Comparison of ENCODE assay signal across 10 cellular contexts in genomic region chr22:19522881-19523239, GRCh38. TPM values are rescaled to one million over a fixed set of nuclear protein-coding genes. Genes with fewer than 3 reads are reported as not detected.
DNase-seq lines count a peak whose midpoint lies in the region; ATAC-seq, FAIRE-seq and TF ChIP-seq lines count a peak whose summit lies in the region.
"Had no signal": no experiment of that assay in that cellular context is flagged by ENCODE, and none has a peak within 500 bp of the region (broad histone marks: within the 10 kb centered on the region; RNA-seq: fewer than 3 reads in every experiment).

No MANE protein-coding gene starts in this region.

- H3K9me3 ChIP-seq in HUES64 (ENCODE audit: insufficient read depth, low read depth, low read length), result no peaks in the 10 kb centered on the region
- no peaks in the 10 kb centered on the region for H3K9me3 ChIP-seq in endothelial cell of umbilical vein (replicated peaks; ENCODE audit: control insufficient read depth, insufficient read depth, low read length)
- no peaks in the 10 kb centered on the region for H3K9me3 ChIP-seq in osteoblast (ENCODE audit: low read depth, low read length)

- H3K36me3 ChIP-seq in HUES64 (ENCODE audit: insufficient read depth, low read length) (peaks cover 2% of the 10 kb centered on the region; the same call in 1 of the 2 replicates), endothelial cell of umbilical vein (ENCODE audit: control insufficient read depth in 2 of 2, extremely low read depth in 1 of 2, insufficient read depth in 2 of 2, low read length in 2 of 2) (peaks cover 0 to 2% of the 10 kb centered on the region in 2 experiments), osteoblast (ENCODE audit: insufficient read depth, low read length) (no peaks in the 10 kb centered on the region)

- no peak for TF ChIP-seq CTCF in endothelial cell of umbilical vein (IDR thresholded peaks at IDR 0.05; ENCODE audit: extremely low read depth in 1 of 2, insufficient read depth in 1 of 2, low read depth in 1 of 2, low read length in 2 of 2)
- TF ChIP-seq CTCF in osteoblast (IDR thresholded peaks at IDR 0.05; ENCODE audit: extremely low read depth, low read depth, low read length), result no peak

- H3K27me3 ChIP-seq in HUES64 (ENCODE audit: insufficient read depth, low read length) (peaks cover 57% of the 10 kb centered on the region), endothelial cell of umbilical vein (ENCODE audit: control insufficient read depth in 2 of 2, insufficient read depth in 2 of 2, low read length in 2 of 2) (no peaks in the 10 kb centered on the region), osteoblast (ENCODE audit: insufficient read depth, low read length) (peaks cover 23% of the 10 kb centered on the region)

- peaks cover 28% of the 10 kb centered on the region for H3K79me2 ChIP-seq in endothelial cell of umbilical vein (ENCODE audit: control insufficient read depth, insufficient read depth, low read length)
- no peaks in the 10 kb centered on the region for H3K79me2 ChIP-seq in osteoblast (ENCODE audit: insufficient read depth, low read length)

- POLR2A ChIA-PET in endothelial cell of umbilical vein (lab: Charles Lee), result interaction anchor here (2.0 kb wide), 1 partner anchor 85 kb away, joined by 7 read pairs; no protein-coding TSS in a partner anchor

- H3K27ac ChIP-seq in HUES64 (ENCODE audit: low read depth, low read length) (no peak overlapping the region), endothelial cell of umbilical vein (ENCODE audit: insufficient read depth, low read depth, low read length) (no peak overlapping the region), osteoblast (ENCODE audit: low read depth, low read length) (no peak overlapping the region)

- H3K4me3 ChIP-seq in HUES64 (ENCODE audit: low read length) (peak overlapping the region; percentile 58), endothelial cell of umbilical vein (replicated peaks in 1 of 3; ENCODE audit: insufficient read depth in 1 of 3, low read depth in 1 of 3, low read length in 3 of 3) (peak overlapping the region; percentile 53 to 75 (median 61)), osteoblast (ENCODE audit: insufficient read depth, low read length) (peak overlapping the region; percentile 47)

- WGBS in HUES64, result 32% methylated on average over 9 of the region's 9 CpGs

- no peaks in the 10 kb centered on the region for H3K9me1 ChIP-seq in endothelial cell of umbilical vein (replicated peaks; ENCODE audit: control insufficient read depth, extremely low read depth, insufficient read depth, low read length)

- 0 out of 2 replicates have a peak, but pooled peaks cover 4% of the 10 kb centered on the region for H3K4me1 ChIP-seq in HUES64 (ENCODE audit: insufficient read depth, low read length)
- H3K4me1 ChIP-seq in endothelial cell of umbilical vein (ENCODE audit: control insufficient read depth, extremely low read depth, insufficient read depth, low read length), result peaks cover 43% of the 10 kb centered on the region
- peaks cover 2% of the 10 kb centered on the region for H3K4me1 ChIP-seq in osteoblast (ENCODE audit: insufficient read depth, low read length)

- H2AFZ ChIP-seq in endothelial cell of umbilical vein (ENCODE audit: low read depth, low read length) (peak overlapping the region; percentile 48), osteoblast (ENCODE audit: low read length) (peak overlapping the region; percentile 41)

- H3K9ac ChIP-seq in HUES64 (ENCODE audit: low read depth, low read length), result 0 out of 2 replicates have a peak overlapping the region, but pooled peaks have one; percentile 33
- H3K9ac ChIP-seq in endothelial cell of umbilical vein (replicated peaks; ENCODE audit: extremely low read depth, insufficient read depth, low read length), result peak overlapping the region; percentile 24

- BruUV-seq in endothelial cell of umbilical vein (replicated peaks; lab: Mats Ljungman, UMichigan), result no TSS peak

- no peak for ATAC-seq in HG03135 (IDR thresholded peaks at IDR 0.05; ENCODE audit: unreplicated experiment)

- peak; percentile 43 for FAIRE-seq in endothelial cell of umbilical vein (lab: Jason Lieb, UNC)

- CTCF ChIA-PET in endothelial cell of umbilical vein (lab: Charles Lee), result interaction anchor here (1.5 to 4.6 kb wide), 7 partner anchors 10 to 107 kb away, joined by 3 to 50 read pairs (median 12); no protein-coding TSS in a partner anchor

- no peaks in the 10 kb centered on the region for H4K20me1 ChIP-seq in endothelial cell of umbilical vein (replicated peaks; ENCODE audit: control insufficient read depth, extremely low read depth, insufficient read depth, low read length)
- no peaks in the 10 kb centered on the region for H4K20me1 ChIP-seq in osteoblast (ENCODE audit: insufficient read depth, low read length)

- H3K4me2 ChIP-seq in endothelial cell of umbilical vein (ENCODE audit: insufficient read depth, low read length) (peak overlapping the region; percentile 45), osteoblast (ENCODE audit: insufficient read depth, low read length) (peak overlapping the region; percentile 69)

- intact Hi-C loops in endothelial cell of umbilical vein (cut with micrococcal nuclease), result loop anchor here (1.0 kb wide), 1 partner anchor 107 kb away; no protein-coding TSS in a partner anchor

- DNase-seq in AG20443 (ENCODE audit: low spot score), result peak; percentile 16
- DNase-seq in endothelial cell of umbilical vein (ENCODE audit: low read depth, low spot score), result no peak
- peak; percentile 77 for DNase-seq in osteoblast (ENCODE audit: insufficient read length, low spot score, missing footprints)
- DNase-seq in cortex of kidney (lab: John Stamatoyannopoulos, UW), result no peak
- no peak for DNase-seq in DMS153 treated with DMSO at 0.1 percent for 48 hours (lab: John Stamatoyannopoulos, UW; ENCODE audit: unreplicated experiment)
- DNase-seq in GOT3 (lab: John Stamatoyannopoulos, UW), result no peak
- DNase-seq: NCI-H1048 had no signal

- dilution Hi-C loops in endothelial cell of umbilical vein (cut with MboI; ENCODE audit: extremely low pct_ligation_motif_present, low sequenced_read_pairs), result no loop called here

- TF ChIP-seq POLR2A in endothelial cell of umbilical vein (IDR thresholded peaks at IDR 0.05; ENCODE audit: low read depth, low read length), result no peak

TF ChIP-seq in endothelial cell of umbilical vein, 7 proteins besides CTCF, POLR2A, EP300 and RAD21:
- TF ChIP-seq POLR2AphosphoS5 (IDR thresholded peaks at IDR 0.05; ENCODE audit: insufficient read depth, low read depth, low read length) (no peak), MAX (IDR thresholded peaks at IDR 0.05; ENCODE audit: insufficient read depth, insufficient read length) (no peak), GATA2 (IDR thresholded peaks at IDR 0.05; ENCODE audit: insufficient read depth, insufficient read length, low read depth, low read length) (no peak), EZH2 (IDR thresholded peaks at IDR 0.05; ENCODE audit: borderline replicate concordance, low read depth, low read length, severe bottlenecking) (no peak), JUN (IDR thresholded peaks at IDR 0.05; ENCODE audit: borderline replicate concordance, insufficient read depth, insufficient read length, low read depth) (no peak), FOS (IDR thresholded peaks at IDR 0.05; ENCODE audit: borderline replicate concordance, insufficient read depth, low read length) (no peak), MYC (IDR thresholded peaks at IDR 0.05; ENCODE audit: low read depth, low read length) (no peak)

RNA-seq across cellular contexts. Expression of gene CLDN5, which starts 1.4 kb away (rescaled TPM):
- 1.1 TPM for polyA plus RNA-seq in HUES64 (2013, experiment 1 of 2)
- polyA plus RNA-seq in HUES64 (2013, experiment 2 of 2), result 1.3 TPM
- total RNA-seq in endothelial cell of umbilical vein, result 165 and 198 TPM in 2 replicates
- polyA plus RNA-seq in endothelial cell of umbilical vein, result 252 and 295 TPM in 2 replicates
- 89.2 and 151 TPM in 2 replicates for polyA plus RNA-seq in endothelial cell of umbilical vein (2011; cell fraction: cytosol; rRNA removed)
- 50.1 and 55.8 TPM in 2 replicates for polyA plus RNA-seq in endothelial cell of umbilical vein (2011; cell fraction: nucleus; rRNA removed)
- 50.1 and 57.2 TPM in 2 replicates for polyA plus RNA-seq in endothelial cell of umbilical vein (2012)
- polyA minus RNA-seq in endothelial cell of umbilical vein, result 41.2 and 60.9 TPM in 2 replicates
- polyA minus RNA-seq in endothelial cell of umbilical vein (2011; cell fraction: cytosol; rRNA and poly(A)+ RNA removed), result not detected
- 17.7 and 35.2 TPM in 2 replicates for polyA minus RNA-seq in endothelial cell of umbilical vein (2011; cell fraction: nucleus; rRNA and poly(A)+ RNA removed)
- total RNA-seq in osteoblast, result not detected in 2 replicates
- total RNA-seq: SK-MEL-5 had no signal

RNA-seq across cellular contexts. Expression of gene CDC45, which starts 43.1 kb away (rescaled TPM):
- polyA plus RNA-seq in HUES64 (2013, experiment 1 of 2), result 30.0 TPM
- polyA plus RNA-seq in HUES64 (2013, experiment 2 of 2), result 28.1 TPM
- 40.6 and 44.7 TPM in 2 replicates for total RNA-seq in endothelial cell of umbilical vein
- 33.2 and 36.6 TPM in 2 replicates for polyA plus RNA-seq in endothelial cell of umbilical vein
- 43.5 and 50.0 TPM in 2 replicates for polyA plus RNA-seq in endothelial cell of umbilical vein (2011; cell fraction: cytosol; rRNA removed)
- 72.3 and 91.0 TPM in 2 replicates for polyA plus RNA-seq in endothelial cell of umbilical vein (2011; cell fraction: nucleus; rRNA removed)
- polyA plus RNA-seq in endothelial cell of umbilical vein (2012), result 17.1 and 34.7 TPM in 2 replicates
- 32.7 and 40.4 TPM in 2 replicates for polyA minus RNA-seq in endothelial cell of umbilical vein
- 25.7 TPM for polyA minus RNA-seq in endothelial cell of umbilical vein (2011; cell fraction: cytosol; rRNA and poly(A)+ RNA removed)
- polyA minus RNA-seq in endothelial cell of umbilical vein (2011; cell fraction: nucleus; rRNA and poly(A)+ RNA removed), result 28.9 and 31.7 TPM in 2 replicates
- 0.72 and 1.5 TPM in 2 replicates for total RNA-seq in osteoblast

RNA-seq across cellular contexts. Expression of gene UFD1, which starts 43.9 kb away (rescaled TPM):
- polyA plus RNA-seq in HUES64 (2013, experiment 1 of 2), result 75.8 TPM
- polyA plus RNA-seq in HUES64 (2013, experiment 2 of 2), result 60.2 TPM
- total RNA-seq in endothelial cell of umbilical vein (122 and 127 TPM in 2 replicates), osteoblast (53.9 and 56.8 TPM in 2 replicates)
- 221 and 228 TPM in 2 replicates for polyA plus RNA-seq in endothelial cell of umbilical vein
- polyA plus RNA-seq in endothelial cell of umbilical vein (2011; cell fraction: cytosol; rRNA removed), result 206 and 231 TPM in 2 replicates
- 165 and 194 TPM in 2 replicates for polyA plus RNA-seq in endothelial cell of umbilical vein (2011; cell fraction: nucleus; rRNA removed)
- polyA plus RNA-seq in endothelial cell of umbilical vein (2012), result 125 and 207 TPM in 2 replicates
- 288 and 289 TPM in 2 replicates for polyA minus RNA-seq in endothelial cell of umbilical vein
- 33.1 TPM for polyA minus RNA-seq in endothelial cell of umbilical vein (2011; cell fraction: cytosol; rRNA and poly(A)+ RNA removed)
- 77.9 and 102 TPM in 2 replicates for polyA minus RNA-seq in endothelial cell of umbilical vein (2011; cell fraction: nucleus; rRNA and poly(A)+ RNA removed)

Comparison
In these comparisons a context has a peak if more than half of its experiments do, and no peak if none do; other contexts are left out.
1. DNase-seq: peak in AG20443 (single experiment) and osteoblast (single experiment); none in endothelial cell of umbilical vein (single experiment), cortex of kidney (single experiment), DMS153 treated with DMSO at 0.1 percent for 48 hours (single experiment) and GOT3 (single experiment).
2. RNA of gene CLDN5, which starts 1.4 kb away (total RNA-seq): 165 to 198 TPM in endothelial cell of umbilical vein; not detected in osteoblast; every median in the first group is over 100 times any median in the second.
3. RNA of gene CDC45, which starts 43.1 kb away (total RNA-seq): 40.6 to 44.7 TPM in endothelial cell of umbilical vein; 0.72 to 1.5 TPM in osteoblast; every median in the first group is over 10 times any median in the second.
4. Peak in every context shown above with its lines, with median percentiles within 50 percentile points of each other: H3K4me3 ChIP-seq.